Comparison of ENCODE assay signal across 27 cellular contexts in genomic region chr20:24675651-24676352, GRCh38.
"Had no signal": no experiment of that assay in that cellular context is flagged by ENCODE, and none has a peak within 500 bp of the region (broad histone marks: within the 10 kb centered on the region; RNA-seq: fewer than 3 reads in every experiment).

No MANE protein-coding gene starts in this region.

- H3K9me3 ChIP-seq: ascending aorta, esophagus muscularis mucosa, heart right ventricle, left ventricle myocardium inferior, neutrophil, SK-N-SH, testis, transverse colon had no signal

- H3K36me3 Mint-ChIP-seq: activated naive CD8-positive, alpha-beta T cell treated with anti-CD3 and anti-CD28 coated beads for 36 hours; brain had no signal

- H3K4me3 Mint-ChIP-seq: activated CD4-positive, alpha-beta memory T cell treated with anti-CD3 and anti-CD28 coated beads, Interleukin-2, amount 10 ng/mL, durations not matched to agents 7 days and 5 days; activated CD4-positive, alpha-beta T cell treated with anti-CD3 and anti-CD28 coated beads, Interleukin-2, amount 10 ng/mL, durations not matched to agents 7 days and 5 days; activated naive CD4-positive, alpha-beta T cell treated with anti-CD3 and anti-CD28 coated beads for 36 hours; activated naive CD8-positive, alpha-beta T cell treated with anti-CD3 and anti-CD28 coated beads for 36 hours; activated T-cell treated with anti-CD3 and anti-CD28 coated beads, Interleukin-2, amount 50 U/mL, for 72 hours; brain; nephron; T-helper 1 cell treated with Interleukin-12 subunit alpha and Interleukin-12 subunit beta and Interleukin-4 antibody, amounts not matched to agents 30 μg/mL and 1 μg/mL, for 36 hours had no signal

- H3K4me1 ChIP-seq: foreskin keratinocyte, heart right ventricle, left ventricle myocardium inferior, testis, transverse colon had no signal

- H3K27me3 ChIP-seq: ascending aorta, cardiac muscle cell, esophagus muscularis mucosa, foreskin keratinocyte, heart right ventricle, neutrophil, testis, transverse colon had no signal

- H3K4me3 ChIP-seq: ascending aorta, cardiac muscle cell, esophagus muscularis mucosa, heart right ventricle, left ventricle myocardium inferior, lung, smooth muscle cell, testis, transverse colon had no signal

- H3K36me3 ChIP-seq: ascending aorta, cardiac muscle cell, esophagus muscularis mucosa, heart right ventricle, left ventricle myocardium inferior, neutrophil, transverse colon had no signal

- H3K27me3 Mint-ChIP-seq: activated CD4-positive, alpha-beta memory T cell treated with anti-CD3 and anti-CD28 coated beads, Interleukin-2, amount 10 ng/mL, durations not matched to agents 7 days and 5 days; activated CD4-positive, alpha-beta T cell treated with anti-CD3 and anti-CD28 coated beads, Interleukin-2, amount 10 ng/mL, durations not matched to agents 7 days and 5 days; activated naive CD8-positive, alpha-beta T cell treated with anti-CD3 and anti-CD28 coated beads for 36 hours had no signal

- H3K4me1 Mint-ChIP-seq: activated CD4-positive, alpha-beta memory T cell treated with anti-CD3 and anti-CD28 coated beads, Interleukin-2, amount 10 ng/mL, durations not matched to agents 7 days and 5 days; activated CD4-positive, alpha-beta T cell treated with anti-CD3 and anti-CD28 coated beads, Interleukin-2, amount 10 ng/mL, durations not matched to agents 7 days and 5 days; activated naive CD8-positive, alpha-beta T cell treated with anti-CD3 and anti-CD28 coated beads for 36 hours had no signal

- ATAC-seq: activated T-cell treated with anti-CD3 and anti-CD28 coated beads, Interleukin-2, amount 50 U/mL, for 72 hours; foreskin keratinocyte had no signal

- H3K27ac Mint-ChIP-seq: activated CD4-positive, alpha-beta memory T cell treated with anti-CD3 and anti-CD28 coated beads, Interleukin-2, amount 10 ng/mL, durations not matched to agents 7 days and 5 days; activated CD4-positive, alpha-beta T cell treated with anti-CD3 and anti-CD28 coated beads, Interleukin-2, amount 10 ng/mL, durations not matched to agents 7 days and 5 days; activated naive CD4-positive, alpha-beta T cell treated with anti-CD3 and anti-CD28 coated beads for 36 hours; activated naive CD8-positive, alpha-beta T cell treated with anti-CD3 and anti-CD28 coated beads for 36 hours; activated T-cell treated with anti-CD3 and anti-CD28 coated beads, Interleukin-2, amount 50 U/mL, for 72 hours; brain; nephron; progenitor cell of endocrine pancreas; T-helper 1 cell treated with Interleukin-12 subunit alpha and Interleukin-12 subunit beta and Interleukin-4 antibody, amounts not matched to agents 30 μg/mL and 1 μg/mL, for 36 hours had no signal

- H3K9me3 Mint-ChIP-seq: activated CD4-positive, alpha-beta memory T cell treated with anti-CD3 and anti-CD28 coated beads, Interleukin-2, amount 10 ng/mL, durations not matched to agents 7 days and 5 days; activated CD4-positive, alpha-beta T cell treated with anti-CD3 and anti-CD28 coated beads, Interleukin-2, amount 10 ng/mL, durations not matched to agents 7 days and 5 days; activated naive CD4-positive, alpha-beta T cell treated with anti-CD3 and anti-CD28 coated beads for 36 hours; activated naive CD8-positive, alpha-beta T cell treated with anti-CD3 and anti-CD28 coated beads for 36 hours; activated T-cell treated with anti-CD3 and anti-CD28 coated beads, Interleukin-2, amount 50 U/mL, for 72 hours; nephron; T-helper 1 cell treated with Interleukin-12 subunit alpha and Interleukin-12 subunit beta and Interleukin-4 antibody, amounts not matched to agents 30 μg/mL and 1 μg/mL, for 36 hours had no signal

- DNase-seq: activated CD4-positive, alpha-beta memory T cell treated with anti-CD3 and anti-CD28 coated beads, Interleukin-2, amount 10 ng/mL, durations not matched to agents 7 days and 5 days; activated CD4-positive, alpha-beta T cell treated with anti-CD3 and anti-CD28 coated beads for 1 hour; activated CD4-positive, alpha-beta T cell treated with anti-CD3 and anti-CD28 coated beads, Interleukin-2, amount 10 ng/mL, durations not matched to agents 7 days and 5 days; activated naive CD4-positive, alpha-beta T cell treated with anti-CD3 and anti-CD28 coated beads for 36 hours; activated naive CD8-positive, alpha-beta T cell treated with anti-CD3 and anti-CD28 coated beads for 36 hours; activated T-cell treated with anti-CD3 and anti-CD28 coated beads, Interleukin-2, amount 50 U/mL, for 72 hours; foreskin keratinocyte; heart right ventricle; left ventricle myocardium inferior; SK-N-SH; stimulated activated CD4-positive, alpha-beta T cell treated with anti-CD3 and anti-CD28 coated beads, Interleukin-15, amount 100 ng/mL, for 24 hours; stimulated activated CD4-positive, alpha-beta T cell treated with anti-CD3 and anti-CD28 coated beads, Interleukin-2, amount 100 ng/mL, for 24 hours; stimulated activated naive CD4-positive, alpha-beta T cell; SW 1271; T-helper 9 cell; testis; transverse colon had no signal
